In genomic region chrX:20680998-20681397, GRCh38 we compare ENCODE assay signal across 17 cellular contexts.
A peak's percentile ranks its signal among the peaks of the same experiment; 100 is the strongest.
DNase-seq lines count a peak whose midpoint lies in the region; ATAC-seq and TF ChIP-seq lines count a peak whose summit lies in the region.
"Had no signal": no experiment of that assay in that cellular context is flagged by ENCODE, and none has a peak within 500 bp of the region (broad histone marks: within the 10 kb centered on the region; RNA-seq: fewer than 3 reads in every experiment).

No MANE protein-coding gene starts in this region.

- TF ChIP-seq CTCF in chondrocyte (IDR thresholded peaks at IDR 0.05) (peak; percentile 23), neural crest cell (conservative IDR thresholded peaks at IDR 0.05) (peak; percentile 43)

- H3K4me3 ChIP-seq in Jurkat, Clone E6-1 (ENCODE audit: low read length), result no peak overlapping the region
- H3K4me3 ChIP-seq: cardiac muscle cell, hepatocyte had no signal

- CTCF ChIA-PET in activated CD4-positive, alpha-beta T cell treated with anti-CD3 and anti-CD28 coated beads, Interleukin-2, amount 10 ng/mL, durations not matched to agents 7 days and 5 days (lab: Charles Lee), result no interaction called here

- H3K4me3 Mint-ChIP-seq in chondrocyte (ENCODE audit: unreplicated experiment) (no peak overlapping the region), neural crest cell (no peak overlapping the region)
- no peak overlapping the region for H3K4me3 Mint-ChIP-seq in activated CD4-positive, alpha-beta T cell treated with anti-CD3 and anti-CD28 coated beads, Interleukin-2, amount 10 ng/mL, durations not matched to agents 7 days and 5 days
- H3K4me3 Mint-ChIP-seq: activated CD8-positive, alpha-beta T cell treated with anti-CD3 and anti-CD28 coated beads for 36 hours; activated naive CD8-positive, alpha-beta T cell treated with anti-CD3 and anti-CD28 coated beads, Interleukin-2, amount 10 ng/mL, durations not matched to agents 7 days and 5 days; activated T-helper 1 cell treated with anti-CD3 and anti-CD28 coated beads, Interleukin-12 subunit alpha, Interleukin-12 subunit beta, Interleukin-2, Interleukin-4 antibody, amounts not matched to agents 30 ng/mL and 10 ng/mL and 1 ng/mL, durations not matched to agents 14 hours and 24 hours and 36 hours had no signal

- H3K27ac Mint-ChIP-seq in chondrocyte (ENCODE audit: unreplicated experiment) (no peak overlapping the region), neural crest cell (ENCODE audit: unreplicated experiment) (no peak overlapping the region)
- no peak overlapping the region for H3K27ac Mint-ChIP-seq in activated CD4-positive, alpha-beta T cell treated with anti-CD3 and anti-CD28 coated beads, Interleukin-2, amount 10 ng/mL, durations not matched to agents 7 days and 5 days
- H3K27ac Mint-ChIP-seq: activated CD8-positive, alpha-beta T cell treated with anti-CD3 and anti-CD28 coated beads for 36 hours; activated naive CD8-positive, alpha-beta T cell treated with anti-CD3 and anti-CD28 coated beads, Interleukin-2, amount 10 ng/mL, durations not matched to agents 7 days and 5 days; activated T-helper 1 cell treated with anti-CD3 and anti-CD28 coated beads, Interleukin-12 subunit alpha, Interleukin-12 subunit beta, Interleukin-2, Interleukin-4 antibody, amounts not matched to agents 30 ng/mL and 10 ng/mL and 1 ng/mL, durations not matched to agents 14 hours and 24 hours and 36 hours had no signal

- H3K4me1 Mint-ChIP-seq in chondrocyte (ENCODE audit: low read depth) (no peaks in the 10 kb centered on the region), neural crest cell (no peaks in the 10 kb centered on the region)
- H3K4me1 Mint-ChIP-seq in activated CD4-positive, alpha-beta T cell treated with anti-CD3 and anti-CD28 coated beads, Interleukin-2, amount 10 ng/mL, durations not matched to agents 7 days and 5 days, result no peaks in the 10 kb centered on the region
- H3K4me1 Mint-ChIP-seq: activated naive CD8-positive, alpha-beta T cell treated with anti-CD3 and anti-CD28 coated beads, Interleukin-2, amount 10 ng/mL, durations not matched to agents 7 days and 5 days had no signal

- ATAC-seq in HG02885 (IDR thresholded peaks at IDR 0.05; ENCODE audit: poor library complexity, unreplicated experiment), result no peak
- ATAC-seq: activated CD8-positive, alpha-beta T cell treated with anti-CD3 and anti-CD28 coated beads for 36 hours had no signal

- no peaks in the 10 kb centered on the region for H3K36me3 Mint-ChIP-seq in chondrocyte (ENCODE audit: low read depth)
- H3K36me3 Mint-ChIP-seq in neural crest cell (ENCODE audit: low read depth), result peaks cover 3% of the 10 kb centered on the region
- H3K36me3 Mint-ChIP-seq in activated CD4-positive, alpha-beta T cell treated with anti-CD3 and anti-CD28 coated beads, Interleukin-2, amount 10 ng/mL, durations not matched to agents 7 days and 5 days (ENCODE audit: low read depth), result no peaks in the 10 kb centered on the region
- H3K36me3 Mint-ChIP-seq: activated naive CD8-positive, alpha-beta T cell treated with anti-CD3 and anti-CD28 coated beads, Interleukin-2, amount 10 ng/mL, durations not matched to agents 7 days and 5 days had no signal

- H3K9me3 Mint-ChIP-seq in chondrocyte (ENCODE audit: low read depth) (no peaks in the 10 kb centered on the region), neural crest cell (no peaks in the 10 kb centered on the region)
- H3K9me3 Mint-ChIP-seq in activated CD4-positive, alpha-beta T cell treated with anti-CD3 and anti-CD28 coated beads, Interleukin-2, amount 10 ng/mL, durations not matched to agents 7 days and 5 days, result no peaks in the 10 kb centered on the region
- H3K9me3 Mint-ChIP-seq: activated CD8-positive, alpha-beta T cell treated with anti-CD3 and anti-CD28 coated beads for 36 hours; activated naive CD8-positive, alpha-beta T cell treated with anti-CD3 and anti-CD28 coated beads, Interleukin-2, amount 10 ng/mL, durations not matched to agents 7 days and 5 days; activated T-helper 1 cell treated with anti-CD3 and anti-CD28 coated beads, Interleukin-12 subunit alpha, Interleukin-12 subunit beta, Interleukin-2, Interleukin-4 antibody, amounts not matched to agents 30 ng/mL and 10 ng/mL and 1 ng/mL, durations not matched to agents 14 hours and 24 hours and 36 hours had no signal

- DNase-seq in AG20443 (ENCODE audit: low spot score) (peak; percentile 15), chondrocyte (ENCODE audit: low spot score) (no peak), neural crest cell (ENCODE audit: low read depth, low spot score) (no peak), NCI-H2029 (lab: John Stamatoyannopoulos, UW) (no peak), NCI-H1105 treated with DMSO at 0.1 percent for 48 hours (lab: John Stamatoyannopoulos, UW) (no peak)
- DNase-seq in Jurkat, Clone E6-1 (ENCODE audit: low read depth, low spot score), result peak; percentile 0
- no peak for DNase-seq in activated CD4-positive, alpha-beta T cell treated with anti-CD3 and anti-CD28 coated beads, Interleukin-2, amount 10 ng/mL, durations not matched to agents 7 days and 5 days
- DNase-seq: activated CD8-positive, alpha-beta T cell treated with anti-CD3 and anti-CD28 coated beads for 36 hours; activated naive CD8-positive, alpha-beta T cell treated with anti-CD3 and anti-CD28 coated beads, Interleukin-2, amount 10 ng/mL, durations not matched to agents 7 days and 5 days; KG1; kidney; NCI-H1436; T-helper 1 cell had no signal

- H3K27me3 Mint-ChIP-seq in chondrocyte (ENCODE audit: low read depth) (peaks cover 8% of the 10 kb centered on the region), neural crest cell (ENCODE audit: low read depth) (peaks cover 10% of the 10 kb centered on the region)
- H3K27me3 Mint-ChIP-seq in activated CD4-positive, alpha-beta T cell treated with anti-CD3 and anti-CD28 coated beads, Interleukin-2, amount 10 ng/mL, durations not matched to agents 7 days and 5 days, result no peaks in the 10 kb centered on the region

- POLR2A ChIA-PET in activated CD4-positive, alpha-beta T cell treated with anti-CD3 and anti-CD28 coated beads, Interleukin-2, amount 10 ng/mL, durations not matched to agents 7 days and 5 days (lab: Charles Lee), result no interaction called here

Comparison
In these comparisons a context has a peak if more than half of its experiments do, and no peak if none do; other contexts are left out.
1. DNase-seq: peak in AG20443 (single experiment) and Jurkat, Clone E6-1 (single experiment); none in chondrocyte (single experiment), neural crest cell (single experiment), NCI-H2029 (single experiment), activated CD4-positive, alpha-beta T cell treated with anti-CD3 and anti-CD28 coated beads, Interleukin-2, amount 10 ng/mL, durations not matched to agents 7 days and 5 days (single experiment) and NCI-H1105 treated with DMSO at 0.1 percent for 48 hours (single experiment).